20 cellular contexts compared by ENCODE assay signal in the genomic region with DNA sequence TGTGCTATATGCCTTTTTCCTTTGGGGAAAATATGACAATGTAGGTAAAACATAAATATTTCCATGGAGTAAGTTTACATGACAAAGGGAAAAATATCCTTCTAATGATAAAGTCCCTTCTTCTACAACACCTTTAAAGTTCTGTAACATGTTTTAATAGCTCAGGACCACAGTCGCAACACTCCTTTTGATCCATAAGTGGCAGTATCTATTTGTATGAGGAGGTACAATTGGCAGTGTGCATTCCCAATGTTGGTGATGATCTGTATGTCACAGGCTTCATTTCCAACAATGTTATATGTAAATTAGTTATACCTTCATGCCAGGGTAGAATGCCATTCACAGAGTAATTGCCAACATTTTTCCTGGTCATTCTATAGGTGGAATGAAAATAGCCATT.
"Had no signal": no experiment of that assay in that cellular context is flagged by ENCODE, and none has a peak within 500 bp of the region (broad histone marks: within the 10 kb centered on the region; RNA-seq: fewer than 3 reads in every experiment).

No MANE protein-coding gene starts in this region.

- H3K4me3 ChIP-seq: esophagus squamous epithelium, heart right ventricle, left ventricle myocardium inferior, sigmoid colon, testis had no signal

- H3K9me3 Mint-ChIP-seq: activated CD4-positive, alpha-beta memory T cell treated with anti-CD3 and anti-CD28 coated beads, Interleukin-2, amount 10 ng/mL, durations not matched to agents 7 days and 5 days; activated naive CD8-positive, alpha-beta T cell treated with anti-CD3 and anti-CD28 coated beads for 36 hours; activated T-helper 17 cell treated with anti-CD3 and anti-CD28 coated beads, Interleukin-2, amount 50 U/mL, for 72 hours; nephron progenitor cell; stimulated activated effector memory CD8-positive, alpha-beta T cell treated with anti-CD3 and anti-CD28 coated beads, Interleukin-12 subunit alpha, Interleukin-12 subunit beta, amount 100 ng/mL, for 72 hours; type B pancreatic cell had no signal

- H3K9me3 ChIP-seq: esophagus squamous epithelium, heart right ventricle, left ventricle myocardium inferior, sigmoid colon, testis had no signal

- H3K4me1 Mint-ChIP-seq: activated CD4-positive, alpha-beta memory T cell treated with anti-CD3 and anti-CD28 coated beads, Interleukin-2, amount 10 ng/mL, durations not matched to agents 7 days and 5 days; activated CD8-positive, alpha-beta memory T cell treated with anti-CD3 and anti-CD28 coated beads, Interleukin-2, amount 10 ng/mL, durations not matched to agents 7 days and 5 days; activated naive CD8-positive, alpha-beta T cell treated with anti-CD3 and anti-CD28 coated beads for 36 hours; activated T-helper 17 cell treated with anti-CD3 and anti-CD28 coated beads, Interleukin-2, amount 50 U/mL, for 72 hours; stimulated activated effector memory CD8-positive, alpha-beta T cell treated with anti-CD3 and anti-CD28 coated beads, Interleukin-12 subunit alpha, Interleukin-12 subunit beta, amount 100 ng/mL, for 72 hours had no signal

- H3K36me3 Mint-ChIP-seq: activated CD8-positive, alpha-beta memory T cell treated with anti-CD3 and anti-CD28 coated beads, Interleukin-2, amount 10 ng/mL, durations not matched to agents 7 days and 5 days; activated naive CD8-positive, alpha-beta T cell treated with anti-CD3 and anti-CD28 coated beads for 36 hours; stimulated activated effector memory CD8-positive, alpha-beta T cell treated with anti-CD3 and anti-CD28 coated beads, Interleukin-12 subunit alpha, Interleukin-12 subunit beta, amount 100 ng/mL, for 72 hours; type B pancreatic cell had no signal

- H3K27ac Mint-ChIP-seq: activated CD4-positive, alpha-beta memory T cell treated with anti-CD3 and anti-CD28 coated beads, Interleukin-2, amount 10 ng/mL, durations not matched to agents 7 days and 5 days; activated CD8-positive, alpha-beta memory T cell treated with anti-CD3 and anti-CD28 coated beads, Interleukin-2, amount 10 ng/mL, durations not matched to agents 7 days and 5 days; activated naive CD8-positive, alpha-beta T cell treated with anti-CD3 and anti-CD28 coated beads for 36 hours; activated T-helper 17 cell treated with anti-CD3 and anti-CD28 coated beads, Interleukin-2, amount 50 U/mL, for 72 hours; nephron progenitor cell; stimulated activated effector memory CD8-positive, alpha-beta T cell treated with anti-CD3 and anti-CD28 coated beads, Interleukin-12 subunit alpha, Interleukin-12 subunit beta, amount 100 ng/mL, for 72 hours; type B pancreatic cell had no signal

- H3K27ac ChIP-seq: esophagus squamous epithelium, heart right ventricle, left ventricle myocardium inferior, sigmoid colon, testis had no signal

- H3K27me3 ChIP-seq: esophagus squamous epithelium, heart right ventricle, sigmoid colon, testis had no signal

- H3K4me1 ChIP-seq: esophagus squamous epithelium, left ventricle myocardium inferior, testis had no signal

- H3K36me3 ChIP-seq: esophagus squamous epithelium, heart right ventricle, left ventricle myocardium inferior, sigmoid colon had no signal

- ATAC-seq: activated CD8-positive, alpha-beta memory T cell treated with anti-CD3 and anti-CD28 coated beads, Interleukin-2, amount 10 ng/mL, durations not matched to agents 7 days and 5 days; activated T-helper 17 cell treated with anti-CD3 and anti-CD28 coated beads, Interleukin-2, amount 50 U/mL, for 72 hours; heart right ventricle; stimulated activated effector memory CD8-positive, alpha-beta T cell treated with anti-CD3 and anti-CD28 coated beads, Interleukin-12 subunit alpha, Interleukin-12 subunit beta, amount 100 ng/mL, for 72 hours had no signal

- DNase-seq: activated CD4-positive, alpha-beta memory T cell treated with anti-CD3 and anti-CD28 coated beads, Interleukin-2, amount 10 ng/mL, durations not matched to agents 7 days and 5 days; activated CD8-positive, alpha-beta memory T cell treated with anti-CD3 and anti-CD28 coated beads, Interleukin-2, amount 10 ng/mL, durations not matched to agents 7 days and 5 days; activated naive CD4-positive, alpha-beta T cell; activated naive CD8-positive, alpha-beta T cell treated with anti-CD3 and anti-CD28 coated beads for 36 hours; amygdala; dermis blood vessel endothelial cell; effector memory CD4-positive, alpha-beta T cell; esophagus squamous epithelium; heart right ventricle; kidney glomerular epithelial cell; left ventricle myocardium inferior; nephron progenitor cell; occipital lobe; posterior cingulate gyrus; sigmoid colon; stimulated activated CD4-positive, alpha-beta T cell treated with anti-CD3 and anti-CD28 coated beads, Interleukin-4, amount 100 ng/mL, for 24 hours; testis had no signal

- H3K4me3 Mint-ChIP-seq: activated CD4-positive, alpha-beta memory T cell treated with anti-CD3 and anti-CD28 coated beads, Interleukin-2, amount 10 ng/mL, durations not matched to agents 7 days and 5 days; activated CD8-positive, alpha-beta memory T cell treated with anti-CD3 and anti-CD28 coated beads, Interleukin-2, amount 10 ng/mL, durations not matched to agents 7 days and 5 days; activated naive CD8-positive, alpha-beta T cell treated with anti-CD3 and anti-CD28 coated beads for 36 hours; activated T-helper 17 cell treated with anti-CD3 and anti-CD28 coated beads, Interleukin-2, amount 50 U/mL, for 72 hours; nephron progenitor cell; stimulated activated effector memory CD8-positive, alpha-beta T cell treated with anti-CD3 and anti-CD28 coated beads, Interleukin-12 subunit alpha, Interleukin-12 subunit beta, amount 100 ng/mL, for 72 hours; type B pancreatic cell had no signal
